8 cellular contexts compared by ENCODE assay signal in genomic region chr14:49946320-49947141, GRCh38. TPM values are rescaled to one million over a fixed set of nuclear protein-coding genes. Genes with fewer than 3 reads are reported as not detected.
DNase-seq lines count a peak whose midpoint lies in the region; ATAC-seq and TF ChIP-seq lines count a peak whose summit lies in the region.

No MANE protein-coding gene starts in this region.

- no peaks in the 10 kb centered on the region for H3K27me3 Mint-ChIP-seq in activated naive CD8-positive, alpha-beta T cell treated with anti-CD3 and anti-CD28 coated beads, Interleukin-2, amount 10 ng/mL, durations not matched to agents 7 days and 5 days

- H3K9me3 Mint-ChIP-seq in activated naive CD8-positive, alpha-beta T cell treated with anti-CD3 and anti-CD28 coated beads, Interleukin-2, amount 10 ng/mL, durations not matched to agents 7 days and 5 days: peaks cover 14% of the 10 kb centered on the region

- no peak for TF ChIP-seq CTCF in coronary artery (IDR thresholded peaks at IDR 0.05)

- POLR2A ChIA-PET in activated naive CD8-positive, alpha-beta T cell treated with anti-CD3 and anti-CD28 coated beads, Interleukin-2, amount 10 ng/mL, durations not matched to agents 7 days and 5 days (lab: Charles Lee): interaction anchor here (1.0 to 2.5 kb wide), 13 partner anchors 24 to 136 kb away, joined by 3 to 53 read pairs (median 6); partner anchors contain the start of gene ARF6

- peaks cover 26% of the 10 kb centered on the region for H3K36me3 Mint-ChIP-seq in activated naive CD8-positive, alpha-beta T cell treated with anti-CD3 and anti-CD28 coated beads, Interleukin-2, amount 10 ng/mL, durations not matched to agents 7 days and 5 days

- peak; percentile 68 for DNase-seq in GM04504 (ENCODE audit: low read depth)
- peak; percentile 89 for DNase-seq in NCI-H446 treated with DMSO at 0.1 percent for 48 hours (lab: John Stamatoyannopoulos, UW)
- DNase-seq in activated naive CD8-positive, alpha-beta T cell treated with anti-CD3 and anti-CD28 coated beads, Interleukin-2, amount 10 ng/mL, durations not matched to agents 7 days and 5 days: no peak
- DNase-seq in left colon: no peak
- no peak for DNase-seq in coronary artery (ENCODE audit: low spot score)
- DNase-seq in SW 1271 (lab: John Stamatoyannopoulos, UW): no peak
- DNase-seq in OCI-M2 (lab: John Stamatoyannopoulos, UW; ENCODE audit: unreplicated experiment): no peak

- peak; percentile 66 for ATAC-seq in activated naive CD8-positive, alpha-beta T cell treated with anti-CD3 and anti-CD28 coated beads, Interleukin-2, amount 10 ng/mL, durations not matched to agents 7 days and 5 days (ENCODE audit: low read depth)
- ATAC-seq in left colon (peak; percentile 56), HG03469 (IDR thresholded peaks at IDR 0.05; ENCODE audit: unreplicated experiment) (no peak)

- peak overlapping the region in 1 of 2 donors; percentile 32 for H3K27ac ChIP-seq in coronary artery

- H3K4me1 Mint-ChIP-seq in activated naive CD8-positive, alpha-beta T cell treated with anti-CD3 and anti-CD28 coated beads, Interleukin-2, amount 10 ng/mL, durations not matched to agents 7 days and 5 days: peaks cover 64% of the 10 kb centered on the region

- peak overlapping the region; percentile 58 for H3K4me3 Mint-ChIP-seq in activated naive CD8-positive, alpha-beta T cell treated with anti-CD3 and anti-CD28 coated beads, Interleukin-2, amount 10 ng/mL, durations not matched to agents 7 days and 5 days

- peak overlapping the region; percentile 89 for H3K27ac Mint-ChIP-seq in activated naive CD8-positive, alpha-beta T cell treated with anti-CD3 and anti-CD28 coated beads, Interleukin-2, amount 10 ng/mL, durations not matched to agents 7 days and 5 days

- no peak overlapping the region for H3K4me3 ChIP-seq in coronary artery

- intact Hi-C loops in left colon (cut with DNase I, micrococcal nuclease): no loop called here

RNA-seq across cellular contexts. Expression of gene ARF6, which starts 53.6 kb away (rescaled TPM):
- total RNA-seq in activated naive CD8-positive, alpha-beta T cell treated with anti-CD3 and anti-CD28 coated beads, Interleukin-2, amount 10 ng/mL, durations not matched to agents 7 days and 5 days: 100 to 1,000 TPM; 162 to 169 TPM
- 100 to 1,000 TPM; 131 to 161 TPM for total RNA-seq in left colon

Comparison
In these comparisons a context has a peak if more than half of its experiments do, and no peak if none do; other contexts are left out.
1. DNase-seq: peak in GM04504 (single experiment) and NCI-H446 treated with DMSO at 0.1 percent for 48 hours (single experiment); none in activated naive CD8-positive, alpha-beta T cell treated with anti-CD3 and anti-CD28 coated beads, Interleukin-2, amount 10 ng/mL, durations not matched to agents 7 days and 5 days (single experiment), left colon (0 of 2), coronary artery (single experiment), SW 1271 (0 of 2) and OCI-M2 (single experiment).